Comparison of ENCODE assay signal across 1 cellular context in genomic region chr1:31154000-31154631, GRCh38.
TF ChIP-seq lines count a peak whose summit lies in the region.

No MANE protein-coding gene starts in this region.

TF ChIP-seq in neural cell, 6 proteins besides CTCF, POLR2A, EP300 and RAD21 (continued from another document):
- TF ChIP-seq, protein P1, sequence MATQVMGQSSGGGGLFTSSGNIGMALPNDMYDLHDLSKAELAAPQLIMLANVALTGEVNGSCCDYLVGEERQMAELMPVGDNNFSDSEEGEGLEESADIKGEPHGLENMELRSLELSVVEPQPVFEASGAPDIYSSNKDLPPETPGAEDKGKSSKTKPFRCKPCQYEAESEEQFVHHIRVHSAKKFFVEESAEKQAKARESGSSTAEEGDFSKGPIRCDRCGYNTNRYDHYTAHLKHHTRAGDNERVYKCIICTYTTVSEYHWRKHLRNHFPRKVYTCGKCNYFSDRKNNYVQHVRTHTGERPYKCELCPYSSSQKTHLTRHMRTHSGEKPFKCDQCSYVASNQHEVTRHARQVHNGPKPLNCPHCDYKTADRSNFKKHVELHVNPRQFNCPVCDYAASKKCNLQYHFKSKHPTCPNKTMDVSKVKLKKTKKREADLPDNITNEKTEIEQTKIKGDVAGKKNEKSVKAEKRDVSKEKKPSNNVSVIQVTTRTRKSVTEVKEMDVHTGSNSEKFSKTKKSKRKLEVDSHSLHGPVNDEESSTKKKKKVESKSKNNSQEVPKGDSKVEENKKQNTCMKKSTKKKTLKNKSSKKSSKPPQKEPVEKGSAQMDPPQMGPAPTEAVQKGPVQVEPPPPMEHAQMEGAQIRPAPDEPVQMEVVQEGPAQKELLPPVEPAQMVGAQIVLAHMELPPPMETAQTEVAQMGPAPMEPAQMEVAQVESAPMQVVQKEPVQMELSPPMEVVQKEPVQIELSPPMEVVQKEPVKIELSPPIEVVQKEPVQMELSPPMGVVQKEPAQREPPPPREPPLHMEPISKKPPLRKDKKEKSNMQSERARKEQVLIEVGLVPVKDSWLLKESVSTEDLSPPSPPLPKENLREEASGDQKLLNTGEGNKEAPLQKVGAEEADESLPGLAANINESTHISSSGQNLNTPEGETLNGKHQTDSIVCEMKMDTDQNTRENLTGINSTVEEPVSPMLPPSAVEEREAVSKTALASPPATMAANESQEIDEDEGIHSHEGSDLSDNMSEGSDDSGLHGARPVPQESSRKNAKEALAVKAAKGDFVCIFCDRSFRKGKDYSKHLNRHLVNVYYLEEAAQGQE (IDR thresholded peaks at IDR 0.05; ENCODE audit: borderline replicate concordance) = no peak
- TF ChIP-seq POLR2AphosphoS5 (IDR thresholded peaks at IDR 0.05) (no peak), TAF1 (IDR thresholded peaks at IDR 0.05; ENCODE audit: low read depth) (no peak), EZH2 (IDR thresholded peaks at IDR 0.05; ENCODE audit: borderline replicate concordance, insufficient read depth, low read length, poor library complexity, severe bottlenecking) (no peak)
